ENCODE assay signal across 19 cellular contexts in the genomic region with DNA sequence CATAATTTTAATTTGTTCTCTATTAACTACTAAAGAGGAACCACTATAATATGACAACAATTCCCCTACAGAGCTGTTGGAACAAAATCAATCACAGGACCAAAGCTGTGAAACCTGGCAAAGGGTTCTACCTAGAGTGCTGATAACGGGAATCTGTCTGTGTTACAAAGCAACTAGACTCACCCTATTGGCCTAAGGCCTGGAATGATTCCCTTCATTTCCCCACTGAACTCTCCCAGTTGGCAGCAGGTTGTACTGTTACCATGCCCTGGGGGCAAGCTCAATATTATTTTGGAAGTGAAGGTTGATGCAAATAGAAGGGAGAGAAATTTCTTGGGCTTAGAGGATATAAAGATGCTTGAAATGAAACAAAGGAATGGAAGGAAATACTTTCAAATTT.
A peak's percentile ranks its signal among the peaks of the same experiment; 100 is the strongest.
DNase-seq lines count a peak whose midpoint lies in the region; ATAC-seq, FAIRE-seq and TF ChIP-seq lines count a peak whose summit lies in the region.
"Had no signal": no experiment of that assay in that cellular context is flagged by ENCODE, and none has a peak within 500 bp of the region (broad histone marks: within the 10 kb centered on the region; RNA-seq: fewer than 3 reads in every experiment).

No MANE protein-coding gene starts in this region.

- no peaks in the 10 kb centered on the region for H3K79me2 ChIP-seq in HepG2 (ENCODE audit: insufficient read depth, low read length)

- H3K9ac ChIP-seq in subcutaneous abdominal adipose tissue (ENCODE audit: low read length in 5 of 5): no peak overlapping the region
- H3K9ac ChIP-seq in HepG2 (ENCODE audit: insufficient read depth, low read depth, low read length): no peak overlapping the region

- TF ChIP-seq EP300 in HepG2 (IDR thresholded peaks at IDR 0.05; ENCODE audit: low read depth in 2 of 2, low read length in 2 of 2) (no peak), HepG2 (CRISPR knock-in tag; IDR thresholded peaks at IDR 0.05; ENCODE audit: borderline replicate concordance) (no peak)

- no peak overlapping the region for H3K4me3 Mint-ChIP-seq in MCF 10A (ENCODE audit: unreplicated experiment)
- H3K4me3 Mint-ChIP-seq: activated naive CD4-positive, alpha-beta T cell treated with anti-CD3 and anti-CD28 coated beads, Interleukin-2, amount 50 U/mL, for 24 hours; CD4-positive, CD25-positive, alpha-beta regulatory T cell; central memory CD8-positive, alpha-beta T cell had no signal

- intact Hi-C loops in MCF 10A (cut with micrococcal nuclease) (no loop called here), right cardiac atrium (cut with DNase I) (no loop called here), posterior cingulate gyrus (cut with DNase I) (no loop called here), HepG2 (cut with micrococcal nuclease; ENCODE audit: unreplicated experiment) (no loop called here)

- H3K36me3 ChIP-seq in subcutaneous abdominal adipose tissue (ENCODE audit: control insufficient read depth in 5 of 5, insufficient read depth in 5 of 5, low read length in 5 of 5): no peaks in the 10 kb centered on the region
- H3K36me3 ChIP-seq in HepG2 (replicated peaks in 1 of 2; ENCODE audit: control insufficient read depth in 1 of 2, insufficient read depth in 2 of 2, low read length in 2 of 2): no peaks in the 10 kb centered on the region

- no peak overlapping the region for H3K4me3 ChIP-seq in right cardiac atrium (ENCODE audit: low read length)
- no peak overlapping the region for H3K4me3 ChIP-seq in subcutaneous abdominal adipose tissue (ENCODE audit: low read depth in 1 of 5, low read length in 5 of 5)
- H3K4me3 ChIP-seq in HepG2 (replicated peaks in 1 of 3; ENCODE audit: insufficient read depth in 1 of 3, low read depth in 2 of 3, low read length in 3 of 3): no peak overlapping the region

- 24% methylated on average over 1 of the region's 1 CpG for WGBS in right cardiac atrium
- 19% methylated on average over 1 of the region's 1 CpG for WGBS in HepG2 (ENCODE audit: low lambda C conversion rate)

- H3K4me2 ChIP-seq in HepG2 (ENCODE audit: low read depth, low read length): no peak overlapping the region

- in situ Hi-C loops in HepG2 (cut with HindIII; ENCODE audit: extremely low pct_ligation_motif_present, low pct_unique_long_range_greater_than_20kb): no loop called here

- H3K27ac ChIP-seq in right cardiac atrium (ENCODE audit: low read length): no peak overlapping the region
- peak overlapping the region; percentile 67 for H3K27ac ChIP-seq in subcutaneous abdominal adipose tissue (ENCODE audit: low read depth, low read length)
- H3K27ac ChIP-seq in HepG2 (ENCODE audit: extremely low read length, insufficient read depth, low read length): no peak overlapping the region
- H3K27ac ChIP-seq: HL-60, RWPE1 had no signal

- BruUV-seq in MCF 10A (replicated peaks; lab: Mats Ljungman, UMichigan) (no TSS peak), HepG2 (replicated peaks; lab: Mats Ljungman, UMichigan) (no TSS peak)

- H3K27me3 ChIP-seq in right cardiac atrium (ENCODE audit: control insufficient read depth, insufficient read depth) (no peaks in the 10 kb centered on the region), subcutaneous abdominal adipose tissue (ENCODE audit: control insufficient read depth in 5 of 5, insufficient read depth in 4 of 5, low read length in 5 of 5) (no peaks in the 10 kb centered on the region), HepG2 (ENCODE audit: control insufficient read depth in 1 of 2, insufficient read depth in 2 of 2, low read length in 2 of 2) (no peaks in the 10 kb centered on the region)

- H3K4me1 Mint-ChIP-seq in MCF 10A (ENCODE audit: insufficient read depth, unreplicated experiment): peaks cover 7% of the 10 kb centered on the region
- H3K4me1 Mint-ChIP-seq: CD4-positive, CD25-positive, alpha-beta regulatory T cell; central memory CD8-positive, alpha-beta T cell had no signal

- no peaks in the 10 kb centered on the region for H3K36me3 Mint-ChIP-seq in MCF 10A (ENCODE audit: insufficient read depth, unreplicated experiment)
- H3K36me3 Mint-ChIP-seq: activated naive CD4-positive, alpha-beta T cell treated with anti-CD3 and anti-CD28 coated beads, Interleukin-2, amount 50 U/mL, for 24 hours; CD4-positive, CD25-positive, alpha-beta regulatory T cell had no signal

- H3K4me1 ChIP-seq in right cardiac atrium (ENCODE audit: control insufficient read depth, insufficient read depth, low read length): peaks cover 2% of the 10 kb centered on the region
- H3K4me1 ChIP-seq in subcutaneous abdominal adipose tissue (ENCODE audit: control insufficient read depth in 5 of 5, insufficient read depth in 5 of 5, low read length in 5 of 5): peaks cover 2 to 33% (median 30%) of the 10 kb centered on the region in 5 donors
- H3K4me1 ChIP-seq in HepG2 (ENCODE audit: insufficient read depth, low read length): no peaks in the 10 kb centered on the region

- no peak for TF ChIP-seq RAD21 in HepG2 (CRISPR knock-in tag; IDR thresholded peaks at IDR 0.05)

- TF ChIP-seq POLR2A in HepG2 (IDR thresholded peaks at IDR 0.05; ENCODE audit: insufficient read depth in 1 of 2, low read depth in 2 of 2, low read length in 2 of 2): no peak

- TF ChIP-seq CTCF in MCF 10A (IDR thresholded peaks at IDR 0.05; ENCODE audit: unreplicated experiment): no peak
- no peak for TF ChIP-seq CTCF in HepG2 (CRISPR knock-in tag; IDR thresholded peaks at IDR 0.05)

- no peaks in the 10 kb centered on the region for H4K20me1 ChIP-seq in HepG2 (ENCODE audit: insufficient read depth, low read length)

- POLR2A ChIA-PET in MCF 10A (lab: Yijun Ruan, JAX): interaction anchor here (1.1 kb wide), 1 partner anchor 124 kb away, joined by 3 read pairs; no protein-coding TSS in a partner anchor
- POLR2A ChIA-PET in HepG2 (lab: Yijun Ruan, JAX): no interaction called here

- H3K9me3 Mint-ChIP-seq in MCF 10A (ENCODE audit: unreplicated experiment): no peaks in the 10 kb centered on the region
- H3K9me3 Mint-ChIP-seq: activated naive CD4-positive, alpha-beta T cell treated with anti-CD3 and anti-CD28 coated beads, Interleukin-2, amount 50 U/mL, for 24 hours had no signal

- H3K27ac Mint-ChIP-seq in MCF 10A (ENCODE audit: low read depth, unreplicated experiment): no peak overlapping the region
- H3K27ac Mint-ChIP-seq: activated naive CD4-positive, alpha-beta T cell treated with anti-CD3 and anti-CD28 coated beads, Interleukin-2, amount 50 U/mL, for 24 hours; CD4-positive, CD25-positive, alpha-beta regulatory T cell had no signal

- H3K27me3 Mint-ChIP-seq in MCF 10A (ENCODE audit: insufficient read depth, unreplicated experiment): no peaks in the 10 kb centered on the region
- H3K27me3 Mint-ChIP-seq: activated naive CD4-positive, alpha-beta T cell treated with anti-CD3 and anti-CD28 coated beads, Interleukin-2, amount 50 U/mL, for 24 hours; CD4-positive, CD25-positive, alpha-beta regulatory T cell; central memory CD8-positive, alpha-beta T cell had no signal

- no peak overlapping the region for H2AFZ ChIP-seq in HepG2 (ENCODE audit: low read length)

- DNase-seq in NCI-H2081 (lab: John Stamatoyannopoulos, UW) (peak; percentile 16 to 38), NCI-H2081 treated with DMSO at 0.1 percent for 48 hours (lab: John Stamatoyannopoulos, UW) (no peak), MCF 10A (ENCODE audit: unreplicated experiment) (peak; percentile 64), right cardiac atrium (no peak), posterior cingulate gyrus (no peak), HepG2 (ENCODE audit: low spot score) (no peak)
- DNase-seq in NK-92 treated with Interleukin-12 subunit alpha and Interleukin-12 subunit beta, amount 100 ng/mL, for 24 hours (lab: John Stamatoyannopoulos, UW): no peak
- DNase-seq: activated CD4-positive, CD25-positive, alpha-beta regulatory T cell treated with anti-CD3 and anti-CD28 coated beads, Interleukin-2, amount 50 U/mL, for 72 hours; activated CD8-positive, alpha-beta memory T cell treated with anti-CD3 and anti-CD28 coated beads, Interleukin-2, amount 50 U/mL, for 48 hours; CD4-positive, CD25-positive, alpha-beta regulatory T cell; kidney; NCI-H1694; NCI-H774 had no signal

- CTCF ChIA-PET in MCF 10A (lab: Yijun Ruan, JAX) (no interaction called here), HepG2 (lab: Yijun Ruan, JAX; ENCODE audit: low intra/inter-chr PET ratio, low total read pairs) (no interaction called here)

- FAIRE-seq in HepG2 (lab: Jason Lieb, UNC): no peak
- FAIRE-seq: G401.6, kidney had no signal

- no peaks in the 10 kb centered on the region for H3K9me3 ChIP-seq in right cardiac atrium (ENCODE audit: control insufficient read depth, low read length)
- H3K9me3 ChIP-seq in subcutaneous abdominal adipose tissue (ENCODE audit: control insufficient read depth in 5 of 5, low read length in 5 of 5): no peaks in the 10 kb centered on the region
- H3K9me3 ChIP-seq in HepG2 (ENCODE audit: low read length): no peaks in the 10 kb centered on the region

- ATAC-seq in right cardiac atrium (peak; percentile 95 to 96), HepG2 (no peak)

TF ChIP-seq in HepG2, 621 proteins besides CTCF, POLR2A, EP300 and RAD21 (continues in another document):
- TF ChIP-seq TCF12 (IDR thresholded peaks at IDR 0.05) (no peak), TCF12 (CRISPR knock-in tag; IDR thresholded peaks at IDR 0.05) (no peak), TGIF2 (CRISPR knock-in tag; IDR thresholded peaks at IDR 0.05) (no peak), ZNF33B (CRISPR knock-in tag; IDR thresholded peaks at IDR 0.05) (no peak), THRA (CRISPR knock-in tag; IDR thresholded peaks at IDR 0.05; ENCODE audit: borderline replicate concordance) (no peak), TRIM24 (CRISPR knock-in tag; IDR thresholded peaks at IDR 0.05) (no peak)

Comparison
In these comparisons a context has a peak if more than half of its experiments do, and no peak if none do; other contexts are left out.
1. DNase-seq: peak in NCI-H2081 (2 of 2) and MCF 10A (single experiment); none in NCI-H2081 treated with DMSO at 0.1 percent for 48 hours (single experiment), right cardiac atrium (0 of 3), posterior cingulate gyrus (0 of 10), HepG2 (single experiment) and NK-92 treated with Interleukin-12 subunit alpha and Interleukin-12 subunit beta, amount 100 ng/mL, for 24 hours (single experiment).